27 cellular contexts compared by ENCODE assay signal in the genomic region with DNA sequence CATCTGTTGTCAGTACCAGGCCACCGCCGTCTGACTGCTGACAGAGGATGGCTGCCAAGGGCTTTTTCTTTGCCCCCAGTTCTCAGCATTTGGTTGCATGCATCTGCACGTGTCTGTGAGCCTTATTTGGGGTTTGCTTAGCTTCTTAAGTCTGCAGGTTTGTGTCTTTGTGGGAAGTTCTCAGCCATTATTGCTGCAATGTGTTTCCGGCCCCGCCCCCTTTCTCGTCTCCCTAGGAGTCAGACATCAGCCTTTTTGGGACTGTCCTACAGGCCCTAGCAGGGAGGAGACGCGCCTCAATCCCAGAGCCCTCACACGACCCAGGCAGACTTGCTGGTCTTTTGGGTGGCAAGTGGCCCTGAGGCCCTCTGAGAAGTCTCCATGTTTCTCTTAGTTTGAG. TPM values are rescaled to one million over a fixed set of nuclear protein-coding genes. Genes with fewer than 3 reads are reported as not detected.
DNase-seq lines count a peak whose midpoint lies in the region; ATAC-seq, FAIRE-seq and TF ChIP-seq lines count a peak whose summit lies in the region.
"Had no signal": no experiment of that assay in that cellular context is flagged by ENCODE, and none has a peak within 500 bp of the region (broad histone marks: within the 10 kb centered on the region; RNA-seq: fewer than 3 reads in every experiment).

No MANE protein-coding gene starts in this region.

- FAIRE-seq in HepG2 (lab: Jason Lieb, UNC): no peak
- FAIRE-seq: D721Med, GM18507 had no signal

- TF ChIP-seq POLR2A in right lobe of liver (IDR thresholded peaks at IDR 0.05): no peak
- no peak for TF ChIP-seq POLR2A in HepG2 (IDR thresholded peaks at IDR 0.05; ENCODE audit: insufficient read depth in 1 of 2, low read depth in 2 of 2, low read length in 2 of 2)

- peaks cover 56% of the 10 kb centered on the region for H3K36me3 Mint-ChIP-seq in activated T-helper 17 cell treated with anti-CD3 and anti-CD28 coated beads, Interleukin-2, amount 50 U/mL, for 72 hours (ENCODE audit: low read depth)
- H3K36me3 Mint-ChIP-seq: activated naive CD4-positive, alpha-beta T cell treated with anti-CD3 and anti-CD28 coated beads, Interleukin-2, amount 50 U/mL, for 72 hours had no signal

- no peak overlapping the region for H2AFZ ChIP-seq in HepG2 (ENCODE audit: low read length)
- H2AFZ ChIP-seq: parathyroid adenoma had no signal

- in situ Hi-C loops in HepG2 (cut with HindIII; ENCODE audit: extremely low pct_ligation_motif_present, low pct_unique_long_range_greater_than_20kb): no loop called here

- no peak for TF ChIP-seq CTCF in right lobe of liver (IDR thresholded peaks at IDR 0.05)
- no peak for TF ChIP-seq CTCF in HepG2 (CRISPR knock-in tag; IDR thresholded peaks at IDR 0.05)
- TF ChIP-seq CTCF in neutrophil (IDR thresholded peaks at IDR 0.05): no peak

- no TSS peak for BruUV-seq in HepG2 (replicated peaks; lab: Mats Ljungman, UMichigan)

- ATAC-seq in right lobe of liver (no peak), HepG2 (no peak), esophagus mucosa (no peak)
- no peak for ATAC-seq in activated T-helper 17 cell treated with anti-CD3 and anti-CD28 coated beads, Interleukin-2, amount 50 U/mL, for 72 hours (replicated peaks)
- ATAC-seq: activated CD4-positive, CD25-positive, alpha-beta regulatory T cell treated with anti-CD3 and anti-CD28 coated beads, Interleukin-2, amount 50 U/mL, for 24 hours; activated naive CD4-positive, alpha-beta T cell treated with anti-CD3 and anti-CD28 coated beads, Interleukin-2, amount 50 U/mL, for 72 hours; gastrocnemius medialis; naive thymus-derived CD8-positive, alpha-beta T cell had no signal

- no peak overlapping the region for H3K4me3 Mint-ChIP-seq in activated T-helper 17 cell treated with anti-CD3 and anti-CD28 coated beads, Interleukin-2, amount 50 U/mL, for 72 hours
- H3K4me3 Mint-ChIP-seq: naive thymus-derived CD8-positive, alpha-beta T cell; stimulated activated naive CD8-positive, alpha-beta T cell treated with anti-CD3 and anti-CD28 coated beads, Interleukin-15, Interleukin-2, amounts not matched to agents 100 ng/mL and 50 ng/mL, for 24 hours had no signal

- H3K9me3 ChIP-seq in right lobe of liver (no peaks in the 10 kb centered on the region), HepG2 (ENCODE audit: low read length) (no peaks in the 10 kb centered on the region), neutrophil (no peaks in the 10 kb centered on the region)
- H3K9me3 ChIP-seq: BLaER1 treated with 17β-estradiol and CSF1 and Interleukin-3, amounts not matched to agents 10 nM and 100 nM; gastrocnemius medialis; Peyer's patch had no signal

- H3K4me3 ChIP-seq in right lobe of liver (no peak overlapping the region), HepG2 (replicated peaks in 1 of 3; ENCODE audit: insufficient read depth in 1 of 3, low read depth in 2 of 3, low read length in 3 of 3) (no peak overlapping the region), neutrophil (ENCODE audit: low read depth in 1 of 2, low read length in 1 of 2) (no peak overlapping the region)
- H3K4me3 ChIP-seq: BLaER1 treated with 17β-estradiol and CSF1 and Interleukin-3, amounts not matched to agents 10 nM and 100 nM; gastrocnemius medialis; Peyer's patch; skin epidermis had no signal

- TF ChIP-seq RAD21 in HepG2 (CRISPR knock-in tag; IDR thresholded peaks at IDR 0.05): no peak

- intact Hi-C loops in right lobe of liver (cut with DNase I) (no loop called here), HepG2 (cut with micrococcal nuclease; ENCODE audit: unreplicated experiment) (no loop called here)

- peaks cover 2% of the 10 kb centered on the region; the same call in 1 of the 2 replicates for H4K20me1 ChIP-seq in HepG2 (ENCODE audit: insufficient read depth, low read length)

- H3K4me1 ChIP-seq in right lobe of liver (no peaks in the 10 kb centered on the region), HepG2 (ENCODE audit: insufficient read depth, low read length) (no peaks in the 10 kb centered on the region), neutrophil (ENCODE audit: control insufficient read depth in 1 of 2, insufficient read depth in 1 of 2, low read depth in 1 of 2, low read length in 1 of 2) (peaks cover 0 to 7% of the 10 kb centered on the region in 2 experiments)
- H3K4me1 ChIP-seq: parathyroid adenoma had no signal

- H3K9ac ChIP-seq in HepG2 (ENCODE audit: insufficient read depth, low read depth, low read length): no peak overlapping the region
- H3K9ac ChIP-seq: BLaER1 treated with 17β-estradiol and CSF1 and Interleukin-3, amounts not matched to agents 10 nM and 100 nM; parathyroid adenoma had no signal

- DNase-seq in right lobe of liver: peak in 2 of 3 donors; percentile 14 to 27
- DNase-seq in HepG2 (ENCODE audit: low spot score): no peak
- DNase-seq in activated CD8-positive, alpha-beta memory T cell treated with anti-CD3 and anti-CD28 coated beads for 24 hours: no peak
- no peak for DNase-seq in activated T-cell treated with anti-CD3 and anti-CD28 coated beads for 4 hours
- DNase-seq in SK-N-DZ (ENCODE audit: low spot score): no peak
- DNase-seq: activated T-cell treated with anti-CD3 and anti-CD28 coated beads, Interleukin-2, amount 50 U/mL, for 48 hours; cerebellar nuclear complex; effector CD4-positive, alpha-beta T cell; erythroblast; kidney glomerular epithelial cell; mesenchymal stem cell; NCI-H774; stimulated activated CD4-positive, alpha-beta T cell treated with anti-CD3 and anti-CD28 coated beads, Interleukin-4, amount 100 ng/mL, for 1 hour had no signal

- no peak overlapping the region for H3K4me2 ChIP-seq in HepG2 (ENCODE audit: low read depth, low read length)
- H3K4me2 ChIP-seq: BLaER1 treated with 17β-estradiol and CSF1 and Interleukin-3, amounts not matched to agents 10 nM and 100 nM had no signal

- H3K27ac ChIP-seq in right lobe of liver (no peak overlapping the region), HepG2 (ENCODE audit: extremely low read length, insufficient read depth, low read length) (no peak overlapping the region), neutrophil (peak overlapping the region; percentile 44)
- H3K27ac ChIP-seq: BLaER1 treated with 17β-estradiol and CSF1 and Interleukin-3, amounts not matched to agents 10 nM and 100 nM; gastrocnemius medialis; parathyroid adenoma; Peyer's patch; skin epidermis had no signal

- H3K4me1 Mint-ChIP-seq in activated T-helper 17 cell treated with anti-CD3 and anti-CD28 coated beads, Interleukin-2, amount 50 U/mL, for 72 hours: no peaks in the 10 kb centered on the region

- 52% methylated on average over 3 of the region's 9 CpGs for WGBS in right lobe of liver (ENCODE audit: insufficient coverage, low coverage, low lambda C conversion rate, missing lambda C conversion rate)
- WGBS in HepG2 (ENCODE audit: low lambda C conversion rate): 93% methylated on average over 5 of the region's 9 CpGs

- H3K36me3 ChIP-seq in right lobe of liver: peaks cover 0 to 35% (median 9%) of the 10 kb centered on the region in 4 donors
- peaks cover 14 to 29% of the 10 kb centered on the region in 2 experiments; a peak in 4 of 5 replicates for H3K36me3 ChIP-seq in HepG2 (replicated peaks in 1 of 2; ENCODE audit: control insufficient read depth in 1 of 2, insufficient read depth in 2 of 2, low read length in 2 of 2)
- peaks cover 76% of the 10 kb centered on the region for H3K36me3 ChIP-seq in neutrophil

- H3K27me3 Mint-ChIP-seq in activated T-helper 17 cell treated with anti-CD3 and anti-CD28 coated beads, Interleukin-2, amount 50 U/mL, for 72 hours: no peaks in the 10 kb centered on the region
- H3K27me3 Mint-ChIP-seq: naive thymus-derived CD8-positive, alpha-beta T cell; stimulated activated naive CD8-positive, alpha-beta T cell treated with anti-CD3 and anti-CD28 coated beads, Interleukin-15, Interleukin-2, amounts not matched to agents 100 ng/mL and 50 ng/mL, for 24 hours had no signal

- CTCF ChIA-PET in HepG2 (lab: Yijun Ruan, JAX; ENCODE audit: low intra/inter-chr PET ratio, low total read pairs): no interaction called here

- TF ChIP-seq EP300 in HepG2 (IDR thresholded peaks at IDR 0.05; ENCODE audit: low read depth in 2 of 2, low read length in 2 of 2) (no peak), HepG2 (CRISPR knock-in tag; IDR thresholded peaks at IDR 0.05; ENCODE audit: borderline replicate concordance) (no peak)

- no peaks in the 10 kb centered on the region for H3K27me3 ChIP-seq in right lobe of liver
- no peaks in the 10 kb centered on the region for H3K27me3 ChIP-seq in HepG2 (ENCODE audit: control insufficient read depth in 1 of 2, insufficient read depth in 2 of 2, low read length in 2 of 2)
- no peaks in the 10 kb centered on the region for H3K27me3 ChIP-seq in neutrophil
- H3K27me3 ChIP-seq: BLaER1 treated with 17β-estradiol and CSF1 and Interleukin-3, amounts not matched to agents 10 nM and 100 nM; gastrocnemius medialis; Peyer's patch had no signal

- POLR2A ChIA-PET in HepG2 (lab: Yijun Ruan, JAX): no interaction called here

- H3K9me3 Mint-ChIP-seq in activated T-helper 17 cell treated with anti-CD3 and anti-CD28 coated beads, Interleukin-2, amount 50 U/mL, for 72 hours: no peaks in the 10 kb centered on the region
- H3K9me3 Mint-ChIP-seq: activated naive CD4-positive, alpha-beta T cell treated with anti-CD3 and anti-CD28 coated beads, Interleukin-2, amount 50 U/mL, for 72 hours; naive thymus-derived CD8-positive, alpha-beta T cell; stimulated activated naive CD8-positive, alpha-beta T cell treated with anti-CD3 and anti-CD28 coated beads, Interleukin-15, Interleukin-2, amounts not matched to agents 100 ng/mL and 50 ng/mL, for 24 hours had no signal

- no peaks in the 10 kb centered on the region for H3K79me2 ChIP-seq in HepG2 (ENCODE audit: insufficient read depth, low read length)
- H3K79me2 ChIP-seq: parathyroid adenoma had no signal

- peak overlapping the region; percentile 40 for H3K27ac Mint-ChIP-seq in activated T-helper 17 cell treated with anti-CD3 and anti-CD28 coated beads, Interleukin-2, amount 50 U/mL, for 72 hours
- H3K27ac Mint-ChIP-seq: activated naive CD4-positive, alpha-beta T cell treated with anti-CD3 and anti-CD28 coated beads, Interleukin-2, amount 50 U/mL, for 72 hours; stimulated activated naive CD8-positive, alpha-beta T cell treated with anti-CD3 and anti-CD28 coated beads, Interleukin-15, Interleukin-2, amounts not matched to agents 100 ng/mL and 50 ng/mL, for 24 hours had no signal

RNA-seq across cellular contexts. Expression of gene MOB2, which starts 8.0 kb away (rescaled TPM):
- total RNA-seq in right lobe of liver (10 to 100 TPM in 5 of 6 experiments, 1 to 10 TPM in 1; 8.5 to 17.0 (median 14.1) TPM), HepG2 (2016; rRNA removed; fragmentation: Illumina TruSeq; extraction: Trizol) (21.8 and 22.3 TPM in 2 replicates), esophagus mucosa (32.1 TPM)
- total RNA-seq in HepG2 (2016; cell fraction: cytosol; rRNA removed; fragmentation: Illumina TruSeq; extraction: Trizol; ENCODE audit: low read depth): 10.4 and 12.3 TPM in 2 replicates
- 21.2 and 23.8 TPM in 2 replicates for total RNA-seq in HepG2 (2016; cell fraction: insoluble cytoplasmic fraction; rRNA removed; fragmentation: Illumina TruSeq; extraction: Trizol)
- 16.9 and 20.1 TPM in 2 replicates for total RNA-seq in HepG2 (2016; cell fraction: membrane; rRNA removed; fragmentation: Illumina TruSeq; extraction: Trizol)
- total RNA-seq in HepG2 (2016; cell fraction: nucleus; rRNA removed; fragmentation: Illumina TruSeq; extraction: Trizol): 12.2 and 12.9 TPM in 2 replicates
- 27.7 and 37.6 TPM in 2 replicates for polyA plus RNA-seq in HepG2 (2011; rRNA removed)
- polyA plus RNA-seq in HepG2 (2011; cell fraction: cytosol; rRNA removed): 24.6 and 33.1 TPM in 2 replicates
- 72.4 and 74.8 TPM in 2 replicates for polyA plus RNA-seq in HepG2 (2011; cell fraction: nucleus; rRNA removed)
- polyA plus RNA-seq in HepG2 (2012): 15.8 and 25.3 TPM in 2 replicates
- polyA plus RNA-seq in HepG2 (2016; cell fraction: cytosol; fragmentation: Illumina TruSeq; extraction: Trizol; ENCODE audit: low read depth): 8.6 and 10.0 TPM in 2 replicates
- polyA plus RNA-seq in HepG2 (2016; cell fraction: insoluble cytoplasmic fraction; fragmentation: Illumina TruSeq; extraction: Trizol; ENCODE audit: low read depth): 23.8 and 24.4 TPM in 2 replicates
- 15.0 and 16.7 TPM in 2 replicates for polyA plus RNA-seq in HepG2 (2016; cell fraction: membrane; fragmentation: Illumina TruSeq; extraction: Trizol; ENCODE audit: low read depth)
- 23.4 and 24.8 TPM in 2 replicates for polyA plus RNA-seq in HepG2 (2016; cell fraction: nucleus; fragmentation: Illumina TruSeq; extraction: Trizol; ENCODE audit: insufficient read depth, low read depth)
- polyA minus RNA-seq in HepG2 (2011; rRNA and poly(A)+ RNA removed; ENCODE audit: low replicate concordance): 21.3 and 36.0 TPM in 2 replicates
- 7.4 and 16.7 TPM in 2 replicates for polyA minus RNA-seq in HepG2 (2011; cell fraction: cytosol; rRNA and poly(A)+ RNA removed)
- polyA minus RNA-seq in HepG2 (2011; cell fraction: nucleus; rRNA and poly(A)+ RNA removed): 8.7 and 9.8 TPM in 2 replicates
- total RNA-seq in activated T-helper 17 cell treated with anti-CD3 and anti-CD28 coated beads, Interleukin-2, amount 50 U/mL, for 72 hours: 10 to 100 TPM; 24.5 to 26.7 TPM
- 26.2 and 26.6 TPM in 2 replicates for polyA plus RNA-seq in SK-N-DZ (2014; cell fraction: cytosol; rRNA removed)
- 55.1 and 72.1 TPM in 2 replicates for polyA plus RNA-seq in SK-N-DZ (2014; cell fraction: nucleus; rRNA removed)

Comparison
In these comparisons a context has a peak if more than half of its experiments do, and no peak if none do; other contexts are left out.
1. DNase-seq: peak in right lobe of liver (2 of 3); none in HepG2 (single experiment), activated CD8-positive, alpha-beta memory T cell treated with anti-CD3 and anti-CD28 coated beads for 24 hours (single experiment), activated T-cell treated with anti-CD3 and anti-CD28 coated beads for 4 hours (single experiment) and SK-N-DZ (single experiment).